26 cellular contexts compared by ENCODE assay signal in genomic region chr4:8614365-8615193, GRCh38. TPM values are rescaled to one million over a fixed set of nuclear protein-coding genes. Genes with fewer than 3 reads are reported as not detected.
A peak's percentile ranks its signal among the peaks of the same experiment; 100 is the strongest.
DNase-seq lines count a peak whose midpoint lies in the region; ATAC-seq and TF ChIP-seq lines count a peak whose summit lies in the region.
"Had no signal": no experiment of that assay in that cellular context is flagged by ENCODE, and none has a peak within 500 bp of the region (broad histone marks: within the 10 kb centered on the region; RNA-seq: fewer than 3 reads in every experiment).

No MANE protein-coding gene starts in this region.

- H2AFZ ChIP-seq in neuronal stem cell (ENCODE audit: low read length) (no peak overlapping the region), hepatocyte (no peak overlapping the region)
- H2AFZ ChIP-seq: GM23338 had no signal

- H3K9me3 ChIP-seq in neuronal stem cell (replicated peaks in 1 of 2; ENCODE audit: control insufficient read depth in 2 of 2, insufficient read depth in 1 of 2, low read depth in 1 of 2, low read length in 2 of 2): peaks cover 0 to 2% of the 10 kb centered on the region in 2 donors
- no peaks in the 10 kb centered on the region for H3K9me3 ChIP-seq in aorta (ENCODE audit: control insufficient read depth, low read length)
- no peaks in the 10 kb centered on the region for H3K9me3 ChIP-seq in hepatocyte (ENCODE audit: low read depth)
- H3K9me3 ChIP-seq: HAP-1 had no signal

- no peak overlapping the region for H3K27ac Mint-ChIP-seq in natural killer cell treated with Interleukin-12 subunit alpha and Interleukin-12 subunit beta and Interleukin-15 and Interleukin-18, amount 100 ng/mL, for 72 hours
- H3K27ac Mint-ChIP-seq in natural killer cell (no peak overlapping the region), chondrocyte (ENCODE audit: unreplicated experiment) (no peak overlapping the region)
- H3K27ac Mint-ChIP-seq: GM23338, HFFc6 had no signal

- no peak overlapping the region for H3K4me3 ChIP-seq in neuronal stem cell (ENCODE audit: low read length in 2 of 2)
- no peak overlapping the region for H3K4me3 ChIP-seq in aorta (ENCODE audit: low read length in 2 of 2)
- H3K4me3 ChIP-seq in hepatocyte: no peak overlapping the region
- H3K4me3 ChIP-seq: GM23338, HAP-1 had no signal

- DNase-seq in natural killer cell treated with Interleukin-12 subunit alpha and Interleukin-12 subunit beta and Interleukin-15 and Interleukin-18, amount 100 ng/mL, for 72 hours (ENCODE audit: low spot score): peak; percentile 50
- DNase-seq in natural killer cell (no peak), chondrocyte (ENCODE audit: low spot score) (peak; percentile 83), neuronal stem cell (ENCODE audit: low spot score) (no peak), aorta (peak; percentile 24 to 62), iPS-NIHi11 (ENCODE audit: low spot score) (no peak), hepatocyte (ENCODE audit: low spot score) (no peak), kidney tubule cell (ENCODE audit: low spot score) (no peak)
- DNase-seq: DMS153, HFFc6, KBM-7, MV-4-11, NCI-H1105, NCI-H1436 treated with DMSO at 0.1 percent for 48 hours, NCI-H187 treated with DMSO at 0.1 percent for 48 hours, NCI-H2171 treated with DMSO at 0.1 percent for 48 hours, NCI-H345, NCI-H510A treated with DMSO at 0.1 percent for 48 hours, NCI-H748 treated with DMSO at 0.1 percent for 48 hours, PC-3, SHP77 had no signal

- H3K4me1 ChIP-seq in neuronal stem cell (ENCODE audit: control insufficient read depth in 2 of 2, insufficient read depth in 1 of 2, low read depth in 1 of 2, low read length in 2 of 2) (no peaks in the 10 kb centered on the region), aorta (ENCODE audit: control insufficient read depth in 1 of 2, insufficient read depth in 2 of 2, low read length in 2 of 2) (no peaks in the 10 kb centered on the region), hepatocyte (ENCODE audit: insufficient read depth) (no peaks in the 10 kb centered on the region)
- H3K4me1 ChIP-seq: HAP-1 had no signal

- peak overlapping the region; percentile 43 for H4K91ac ChIP-seq in neuronal stem cell (ENCODE audit: low read depth, low read length, poor library complexity)

- H3K4me1 Mint-ChIP-seq in natural killer cell treated with Interleukin-12 subunit alpha and Interleukin-12 subunit beta and Interleukin-15 and Interleukin-18, amount 100 ng/mL, for 72 hours (ENCODE audit: low read depth in 2 of 2): no peaks in the 10 kb centered on the region
- H3K4me1 Mint-ChIP-seq in natural killer cell (peaks cover 0 to 8% of the 10 kb centered on the region in 2 donors), chondrocyte (ENCODE audit: low read depth) (no peaks in the 10 kb centered on the region)

- H4K20me1 ChIP-seq in hepatocyte (ENCODE audit: insufficient read depth, poor library complexity, severe bottlenecking): no peaks in the 10 kb centered on the region

- no peaks in the 10 kb centered on the region for H3K36me3 ChIP-seq in neuronal stem cell (replicated peaks in 1 of 2; ENCODE audit: control insufficient read depth in 2 of 2, insufficient read depth in 2 of 2, low read length in 2 of 2)
- H3K36me3 ChIP-seq in aorta (ENCODE audit: control insufficient read depth in 1 of 2, insufficient read depth in 2 of 2, low read length in 1 of 2): no peaks in the 10 kb centered on the region
- H3K36me3 ChIP-seq in hepatocyte (replicated peaks; ENCODE audit: insufficient read depth, low read depth): no peaks in the 10 kb centered on the region
- H3K36me3 ChIP-seq: HAP-1 had no signal

- H3K9me2 ChIP-seq in hepatocyte (replicated peaks; ENCODE audit: insufficient read depth): no peaks in the 10 kb centered on the region

- peak overlapping the region; percentile 96 for H3K23ac ChIP-seq in neuronal stem cell (ENCODE audit: low read depth, low read length, poor library complexity)

- no peak overlapping the region for H2AK5ac ChIP-seq in neuronal stem cell (ENCODE audit: low read depth, low read length)

- H3K18ac ChIP-seq in neuronal stem cell (ENCODE audit: low read length): no peak overlapping the region

- H3K4me3 Mint-ChIP-seq in natural killer cell treated with Interleukin-12 subunit alpha and Interleukin-12 subunit beta and Interleukin-15 and Interleukin-18, amount 100 ng/mL, for 72 hours: no peak overlapping the region
- H3K4me3 Mint-ChIP-seq in natural killer cell: no peak overlapping the region
- H3K4me3 Mint-ChIP-seq in chondrocyte (ENCODE audit: unreplicated experiment): no peak overlapping the region
- H3K4me3 Mint-ChIP-seq: GM23338, HFFc6 had no signal

- H3K27me3 ChIP-seq in neuronal stem cell (ENCODE audit: control insufficient read depth in 3 of 3, insufficient read depth in 3 of 3, low read depth in 1 of 3, low read length in 3 of 3): peaks cover 0 to 22% (median 0%) of the 10 kb centered on the region in 3 experiments
- H3K27me3 ChIP-seq in aorta (ENCODE audit: control insufficient read depth in 1 of 2, insufficient read depth in 2 of 2, low read length in 1 of 2): no peaks in the 10 kb centered on the region
- no peaks in the 10 kb centered on the region for H3K27me3 ChIP-seq in hepatocyte

- no peaks in the 10 kb centered on the region for H3K36me3 Mint-ChIP-seq in natural killer cell treated with Interleukin-12 subunit alpha and Interleukin-12 subunit beta and Interleukin-15 and Interleukin-18, amount 100 ng/mL, for 72 hours
- H3K36me3 Mint-ChIP-seq in natural killer cell (no peaks in the 10 kb centered on the region), chondrocyte (ENCODE audit: low read depth) (no peaks in the 10 kb centered on the region)

- H2BK15ac ChIP-seq in neuronal stem cell (ENCODE audit: low read length): peak overlapping the region; percentile 17

- H3K4ac ChIP-seq in neuronal stem cell (ENCODE audit: low read length): peak overlapping the region; percentile 53

- peak overlapping the region; percentile 10 for H2BK12ac ChIP-seq in neuronal stem cell (ENCODE audit: low read length)

- TF ChIP-seq CTCF in natural killer cell (IDR thresholded peaks at IDR 0.05): no peak
- no peak for TF ChIP-seq CTCF in chondrocyte (IDR thresholded peaks at IDR 0.05)
- no peak for TF ChIP-seq CTCF in hepatocyte (IDR thresholded peaks at IDR 0.05; ENCODE audit: poor library complexity)

- H3K9me3 Mint-ChIP-seq in natural killer cell treated with Interleukin-12 subunit alpha and Interleukin-12 subunit beta and Interleukin-15 and Interleukin-18, amount 100 ng/mL, for 72 hours: no peaks in the 10 kb centered on the region
- H3K9me3 Mint-ChIP-seq in natural killer cell (no peaks in the 10 kb centered on the region), chondrocyte (ENCODE audit: low read depth) (no peaks in the 10 kb centered on the region)
- H3K9me3 Mint-ChIP-seq: GM23338, HFFc6 had no signal

- H3K14ac ChIP-seq in neuronal stem cell (ENCODE audit: low read length): no peak overlapping the region

- H2BK120ac ChIP-seq in neuronal stem cell (ENCODE audit: low read depth, low read length): no peak overlapping the region

- ATAC-seq in natural killer cell treated with Interleukin-12 subunit alpha and Interleukin-12 subunit beta and Interleukin-15 and Interleukin-18, amount 100 ng/mL, for 72 hours: no peak
- ATAC-seq in natural killer cell: no peak
- no peak for ATAC-seq in aorta (ENCODE audit: low FRiP score)
- ATAC-seq: GM23338, PC-3 had no signal

- H3K27ac ChIP-seq in neuronal stem cell (replicated peaks; ENCODE audit: low read length) (no peak overlapping the region), aorta (ENCODE audit: low read depth in 1 of 2, low read length in 2 of 2) (no peak overlapping the region), hepatocyte (no peak overlapping the region)

- H3K4me2 ChIP-seq in neuronal stem cell (ENCODE audit: insufficient read depth, low read length, poor library complexity, severe bottlenecking) (no peak overlapping the region), hepatocyte (no peak overlapping the region)
- H3K4me2 ChIP-seq: GM23338 had no signal

- H3K79me2 ChIP-seq in hepatocyte: no peaks in the 10 kb centered on the region

- intact Hi-C loops in natural killer cell (cut with micrococcal nuclease): no loop called here
- intact Hi-C loops in aorta (cut with DNase I): no loop called here

- H3K9ac ChIP-seq in neuronal stem cell (ENCODE audit: low read depth, low read length, poor library complexity): peak overlapping the region; percentile 57

- no CpG with 5 or more reads among the region's 22 CpGs for WGBS in neuronal stem cell (ENCODE audit: extremely low coverage in 2 of 2, insufficient read length in 2 of 2, insufficient replicate concordance in 1 of 2), 2 donors
- WGBS in aorta, 2 donors: 91 to 94% methylated on average over 22 of the region's 22 CpGs
- 94% methylated on average over 22 of the region's 22 CpGs for WGBS in hepatocyte (ENCODE audit: low lambda C conversion rate, missing lambda C conversion rate)

- H4K8ac ChIP-seq in neuronal stem cell (ENCODE audit: low read depth, low read length): peak overlapping the region; percentile 17

- H3K27me3 Mint-ChIP-seq in natural killer cell treated with Interleukin-12 subunit alpha and Interleukin-12 subunit beta and Interleukin-15 and Interleukin-18, amount 100 ng/mL, for 72 hours: peaks cover 0 to 6% of the 10 kb centered on the region in 2 donors
- H3K27me3 Mint-ChIP-seq in natural killer cell (ENCODE audit: low read depth in 2 of 2) (no peaks in the 10 kb centered on the region), chondrocyte (ENCODE audit: low read depth) (peaks cover 15% of the 10 kb centered on the region)

- no peak overlapping the region for H2BK5ac ChIP-seq in neuronal stem cell (ENCODE audit: low read length)

- peaks cover 4% of the 10 kb centered on the region for H3K79me1 ChIP-seq in neuronal stem cell (ENCODE audit: low read depth, low read length)

RNA-seq across cellular contexts. Expression of gene CPZ, which starts 22.0 kb away (rescaled TPM):
- not detected for total RNA-seq in natural killer cell treated with Interleukin-12 subunit alpha and Interleukin-12 subunit beta and Interleukin-15 and Interleukin-18, amount 100 ng/mL, for 72 hours
- not detected for total RNA-seq in natural killer cell
- total RNA-seq in chondrocyte: 8.9 to 22.2 TPM (median 9.5 TPM) in 3 replicates
- polyA plus RNA-seq in neuronal stem cell (2013, experiment 1 of 2): 6.7 TPM
- polyA plus RNA-seq in neuronal stem cell (2013, experiment 2 of 2): 6.7 TPM
- 1 to 10 TPM; 3.8 to 10.0 TPM for total RNA-seq in aorta
- polyA plus RNA-seq in aorta: under 1 TPM; 0.13 to 0.82 TPM
- 25.3 and 34.8 TPM in 2 replicates for total RNA-seq in hepatocyte
- polyA plus RNA-seq in hepatocyte: 113 and 148 TPM in 2 replicates
- total RNA-seq: MCF 10A, SK-MEL-5 had no signal

RNA-seq across cellular contexts. Expression of gene GPR78, which starts 34.4 kb away (rescaled TPM):
- not detected for total RNA-seq in natural killer cell treated with Interleukin-12 subunit alpha and Interleukin-12 subunit beta and Interleukin-15 and Interleukin-18, amount 100 ng/mL, for 72 hours
- not detected for total RNA-seq in natural killer cell
- 0.15 to 1.2 TPM (median 0.44 TPM) in 3 replicates for total RNA-seq in chondrocyte
- 0.22 TPM for polyA plus RNA-seq in neuronal stem cell (2013, experiment 1 of 2)
- 0.15 TPM for polyA plus RNA-seq in neuronal stem cell (2013, experiment 2 of 2)
- under 1 TPM in 1 of 2 donors, not detected in 1; 0.48 TPM for total RNA-seq in aorta
- polyA plus RNA-seq in aorta: not detected
- total RNA-seq in hepatocyte: 0.36 and 1.0 TPM in 2 replicates
- 0.28 and 0.57 TPM in 2 replicates for polyA plus RNA-seq in hepatocyte
- total RNA-seq: A673, MCF 10A, SK-MEL-5 had no signal

Comparison
In these comparisons a context has a peak if more than half of its experiments do, and no peak if none do; other contexts are left out.
1. DNase-seq: peak in natural killer cell treated with Interleukin-12 subunit alpha and Interleukin-12 subunit beta and Interleukin-15 and Interleukin-18, amount 100 ng/mL, for 72 hours (single experiment), chondrocyte (single experiment) and aorta (2 of 2); none in natural killer cell (single experiment), neuronal stem cell (single experiment), iPS-NIHi11 (single experiment), hepatocyte (single experiment) and kidney tubule cell (single experiment).